ENCODE assay signal across 34 cellular contexts in genomic region chr1:114794038-114794437, GRCh38.
"Had no signal": no experiment of that assay in that cellular context is flagged by ENCODE, and none has a peak within 500 bp of the region (broad histone marks: within the 10 kb centered on the region; RNA-seq: fewer than 3 reads in every experiment).

No MANE protein-coding gene starts in this region.

- H3K4me3 ChIP-seq: MG63 had no signal

- H3K36me3 ChIP-seq: MG63 had no signal

- DNase-seq: Karpas-422, Kasumi-1, MG63, MM.1S, MV-4-11, NCI-H1048, NCI-H1092, NCI-H1092 treated with DMSO at 0.1 percent for 48 hours, NCI-H1105, NCI-H1105 treated with DMSO at 0.1 percent for 48 hours, NCI-H1417, NCI-H1417 treated with DMSO at 0.1 percent for 48 hours, NCI-H1436, NCI-H1436 treated with DMSO at 0.1 percent for 48 hours, NCI-H146, NCI-H1694, NCI-H1694 treated with DMSO at 0.1 percent for 48 hours, NCI-H187, NCI-H187 treated with DMSO at 0.1 percent for 48 hours, NCI-H1930, NCI-H2029, NCI-H2029 treated with DMSO at 0.1 percent for 48 hours, NCI-H2081, NCI-H2081 treated with DMSO at 0.1 percent for 48 hours, NCI-H2107, NCI-H2171, NCI-H2171 treated with DMSO at 0.1 percent for 48 hours, NCI-H2227 treated with DMSO at 0.1 percent for 48 hours, NCI-H226, NCI-H345, NCI-H446, NCI-H446 treated with DMSO at 0.1 percent for 48 hours, NCI-H510A, NCI-H510A treated with DMSO at 0.1 percent for 48 hours had no signal

- H3K9me3 ChIP-seq: MG63 had no signal
